17 cellular contexts compared by ENCODE assay signal in the genomic region with DNA sequence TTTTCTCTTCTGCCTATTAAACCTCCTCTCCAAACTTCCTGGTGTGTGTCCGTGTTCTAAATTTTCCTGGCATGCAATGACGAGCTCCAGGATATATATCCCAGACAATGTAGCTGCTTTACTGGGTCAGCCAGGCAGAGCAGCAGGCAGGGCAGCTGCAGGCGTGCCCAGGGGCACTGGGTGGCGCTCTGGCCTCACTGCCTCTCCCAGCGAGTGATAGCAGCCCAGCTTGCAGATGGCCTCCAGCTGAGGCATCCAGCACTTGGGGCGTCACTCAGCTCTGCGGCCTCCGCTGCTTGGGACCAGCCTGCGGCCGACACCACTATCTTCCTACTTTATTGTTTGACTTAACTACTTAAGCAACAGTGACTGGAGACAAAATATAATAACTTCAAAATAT. TPM values are rescaled to one million over a fixed set of nuclear protein-coding genes. Genes with fewer than 3 reads are reported as not detected.
DNase-seq lines count a peak whose midpoint lies in the region; ATAC-seq, FAIRE-seq and TF ChIP-seq lines count a peak whose summit lies in the region.
"Had no signal": no experiment of that assay in that cellular context is flagged by ENCODE, and none has a peak within 500 bp of the region (broad histone marks: within the 10 kb centered on the region; RNA-seq: fewer than 3 reads in every experiment).

No MANE protein-coding gene starts in this region.

- no peaks in the 10 kb centered on the region for H3K27me3 ChIP-seq in A673 (replicated peaks; ENCODE audit: insufficient read depth, low read depth, low read length, poor library complexity)
- H3K27me3 ChIP-seq in CD4-positive, alpha-beta T cell (ENCODE audit: control insufficient read depth, insufficient read depth, low read length): no peaks in the 10 kb centered on the region
- H3K27me3 ChIP-seq: upper lobe of left lung had no signal

- no peaks in the 10 kb centered on the region for H3K4me1 ChIP-seq in A673 (ENCODE audit: insufficient read depth, low read length, poor library complexity, severe bottlenecking)
- H3K4me1 ChIP-seq: upper lobe of left lung had no signal

- H3K36me3 ChIP-seq in A673 (ENCODE audit: insufficient read depth, low read length, poor library complexity, severe bottlenecking): no peaks in the 10 kb centered on the region

- H3K27me3 Mint-ChIP-seq in CD4-positive, alpha-beta T cell: no peaks in the 10 kb centered on the region
- H3K27me3 Mint-ChIP-seq: activated naive CD8-positive, alpha-beta T cell treated with anti-CD3 and anti-CD28 coated beads for 36 hours; effector memory CD8-positive, alpha-beta T cell; stimulated activated naive B cell treated with anti-CD40 and anti-IgM and Interleukin-4, amounts not matched to agents 10 μg/mL and 1 μg/mL and 100 μg/mL, for 72 hours had no signal

- 0 out of 2 replicates have a peak, but pooled peaks have one; percentile 14 for TF ChIP-seq CTCF in A673 (conservative IDR thresholded peaks at IDR 0.05; ENCODE audit: low read depth, low read length)
- TF ChIP-seq CTCF in GM10266 (IDR thresholded peaks at IDR 0.05; ENCODE audit: control insufficient read depth, insufficient read depth, low read depth, missing control alignments): peak; percentile 17
- no peak for TF ChIP-seq CTCF in CD4-positive, alpha-beta T cell (IDR thresholded peaks at IDR 0.05)

- intact Hi-C loops in A673 (cut with micrococcal nuclease; ENCODE audit: unreplicated experiment): no loop called here
- intact Hi-C loops in CD4-positive, alpha-beta T cell (cut with DNase I, micrococcal nuclease): no loop called here

- TF ChIP-seq POLR2A in GM12892 (IDR thresholded peaks at IDR 0.05; ENCODE audit: low read depth, low read length): no peak

- POLR2A ChIA-PET in A673 (lab: Charles Lee; ENCODE audit: low non-redundant PET): no interaction called here
- POLR2A ChIA-PET in CD4-positive, alpha-beta T cell (lab: Charles Lee): no interaction called here

- DNase-seq in A673 (ENCODE audit: low spot score): no peak
- no peak for DNase-seq in GM10266 (ENCODE audit: extremely low spot score)
- peak; percentile 12 for DNase-seq in OCI-M1 (lab: John Stamatoyannopoulos, UW)
- DNase-seq in DMS 273 treated with DMSO at 0.1 percent for 48 hours (lab: John Stamatoyannopoulos, UW): no peak
- no peak for DNase-seq in CD4-positive, alpha-beta T cell
- no peak for DNase-seq in GM12892 (ENCODE audit: insufficient read length)
- DNase-seq: activated naive CD8-positive, alpha-beta T cell treated with anti-CD3 and anti-CD28 coated beads for 36 hours; activated T-cell treated with anti-CD3 and anti-CD28 coated beads for 4 hours; effector memory CD8-positive, alpha-beta T cell; stimulated activated naive B cell treated with anti-CD40 and anti-IgM and Interleukin-4, amounts not matched to agents 10 μg/mL and 1 μg/mL and 100 μg/mL, for 72 hours had no signal

- H3K27ac ChIP-seq in A673 (ENCODE audit: low read depth, low read length, poor library complexity, severe bottlenecking): no peak overlapping the region
- no peak overlapping the region for H3K27ac ChIP-seq in CD4-positive, alpha-beta T cell (ENCODE audit: low read depth, low read length)
- H3K27ac ChIP-seq: upper lobe of left lung had no signal

- H3K36me3 Mint-ChIP-seq in CD4-positive, alpha-beta T cell (ENCODE audit: low read depth): peaks cover 15% of the 10 kb centered on the region

- no peaks in the 10 kb centered on the region for H3K9me3 ChIP-seq in A673 (ENCODE audit: low read depth, low read length, poor library complexity, severe bottlenecking)
- H3K9me3 ChIP-seq in CD4-positive, alpha-beta T cell (ENCODE audit: control insufficient read depth, low read length): peaks cover 4% of the 10 kb centered on the region

- H3K4me3 ChIP-seq in A673 (ENCODE audit: low read depth, low read length, poor library complexity, severe bottlenecking): no peak overlapping the region
- H3K4me3 ChIP-seq: upper lobe of left lung had no signal

- no peak overlapping the region for H3K4me3 Mint-ChIP-seq in CD4-positive, alpha-beta T cell
- H3K4me3 Mint-ChIP-seq: activated naive CD8-positive, alpha-beta T cell treated with anti-CD3 and anti-CD28 coated beads for 36 hours; effector memory CD8-positive, alpha-beta T cell; stimulated activated naive B cell treated with anti-CD40 and anti-IgM and Interleukin-4, amounts not matched to agents 10 μg/mL and 1 μg/mL and 100 μg/mL, for 72 hours had no signal

- H3K27ac Mint-ChIP-seq in CD4-positive, alpha-beta T cell: no peak overlapping the region
- H3K27ac Mint-ChIP-seq: activated naive CD8-positive, alpha-beta T cell treated with anti-CD3 and anti-CD28 coated beads for 36 hours; effector memory CD8-positive, alpha-beta T cell; stimulated activated naive B cell treated with anti-CD40 and anti-IgM and Interleukin-4, amounts not matched to agents 10 μg/mL and 1 μg/mL and 100 μg/mL, for 72 hours had no signal

- peaks cover 2% of the 10 kb centered on the region for H3K9me3 Mint-ChIP-seq in CD4-positive, alpha-beta T cell

- peak; percentile 59 for ATAC-seq in esophagus mucosa
- ATAC-seq in HG03520 (IDR thresholded peaks at IDR 0.05; ENCODE audit: unreplicated experiment): no peak
- ATAC-seq in CD4-positive, alpha-beta T cell (ENCODE audit: poor library complexity): no peak
- ATAC-seq: effector memory CD8-positive, alpha-beta T cell; stimulated activated naive B cell treated with anti-CD40 and anti-IgM and Interleukin-4, amounts not matched to agents 10 μg/mL and 1 μg/mL and 100 μg/mL, for 72 hours had no signal

- no TSS peak for BruUV-seq in A673 (replicated peaks; lab: Mats Ljungman, UMichigan)

- FAIRE-seq in GM12892 (lab: Jason Lieb, UNC): no peak

- no peaks in the 10 kb centered on the region for H3K4me1 Mint-ChIP-seq in CD4-positive, alpha-beta T cell (ENCODE audit: low read depth)

- CTCF ChIA-PET in A673 (lab: Charles Lee): no interaction called here
- CTCF ChIA-PET in CD4-positive, alpha-beta T cell (lab: Charles Lee): no interaction called here

RNA-seq across cellular contexts. Expression of gene UBA6, which starts 23.0 kb away (rescaled TPM):
- total RNA-seq in A673 (2021) (33.2 and 36.3 TPM in 2 replicates), esophagus mucosa (55.9 TPM)
- 10 to 100 TPM; 33.4 to 45.5 TPM for total RNA-seq in CD4-positive, alpha-beta T cell
- polyA plus RNA-seq in GM12892 (2012; ENCODE audit: missing spikeins): 34.0 TPM

RNA-seq across cellular contexts. Expression of gene GNRHR, which starts 30.2 kb away (rescaled TPM):
- total RNA-seq in A673 (2021) (not detected in 2 replicates), esophagus mucosa (0.56 TPM)
- total RNA-seq in CD4-positive, alpha-beta T cell: not detected
- 0.23 TPM for polyA plus RNA-seq in GM12892 (2012; ENCODE audit: missing spikeins)
- total RNA-seq: activated naive CD8-positive, alpha-beta T cell treated with anti-CD3 and anti-CD28 coated beads for 36 hours; cardiac septum; mononuclear cell; omental fat pad; skeletal muscle tissue; upper lobe of left lung had no signal
